Comparison of ENCODE assay signal across 8 cellular contexts in genomic region chr22:41106969-41107325, GRCh38. TPM values are rescaled to one million over a fixed set of nuclear protein-coding genes. Genes with fewer than 3 reads are reported as not detected.
A peak's percentile ranks its signal among the peaks of the same experiment; 100 is the strongest.
DNase-seq lines count a peak whose midpoint lies in the region; ATAC-seq and TF ChIP-seq lines count a peak whose summit lies in the region.
"Not testable (repeated sequence)": the region's sequence is repeated elsewhere in the genome, so short reads cannot be mapped to it uniquely, and the experiment has no call there.

No MANE protein-coding gene starts in this region.

- intact Hi-C loops in CD4-positive, alpha-beta T cell (cut with DNase I, micrococcal nuclease); lower lobe of right lung (cut with DNase I); upper lobe of right lung (cut with DNase I): not testable (repeated sequence)

- not testable (repeated sequence) for H3K9ac ChIP-seq in skeletal muscle tissue (ENCODE audit: low read depth in 1 of 3, low read length in 3 of 3)

- not testable (repeated sequence) for H3K27ac ChIP-seq in CD4-positive, alpha-beta T cell (ENCODE audit: low read depth, low read length)
- H3K27ac ChIP-seq in RWPE1 (peak overlapping the region; percentile 28), lower lobe of right lung (peak overlapping the region; percentile 72), skeletal muscle tissue (ENCODE audit: low read depth, low read length) (peak overlapping the region; percentile 12), upper lobe of right lung (peak overlapping the region; percentile 55)

- peak overlapping the region; percentile 20 for H3K27ac Mint-ChIP-seq in CD4-positive, alpha-beta T cell
- H3K27ac Mint-ChIP-seq in activated T-helper 17 cell treated with anti-CD3 and anti-CD28 coated beads, Interleukin-2, amount 50 U/mL, for 72 hours: peak overlapping the region; percentile 89
- peak overlapping the region in 1 of 2 donors; percentile 65 for H3K27ac Mint-ChIP-seq in effector memory CD8-positive, alpha-beta T cell
- H3K27ac Mint-ChIP-seq in natural killer cell treated with Interleukin-12 subunit alpha and Interleukin-12 subunit beta and Interleukin-15 and Interleukin-18, amount 100 ng/mL, for 72 hours: peak overlapping the region; percentile 21 to 57

- not testable (repeated sequence) for H3K9me3 ChIP-seq in CD4-positive, alpha-beta T cell (ENCODE audit: control insufficient read depth, low read length); lower lobe of right lung; skeletal muscle tissue (ENCODE audit: control insufficient read depth in 3 of 3, low read length in 3 of 3); upper lobe of right lung

- not testable (repeated sequence) for DNase-seq in CD4-positive, alpha-beta T cell; RWPE1 (ENCODE audit: low spot score); effector memory CD8-positive, alpha-beta T cell; lower lobe of right lung; natural killer cell treated with Interleukin-12 subunit alpha and Interleukin-12 subunit beta and Interleukin-15 and Interleukin-18, amount 100 ng/mL, for 72 hours (ENCODE audit: low spot score); upper lobe of right lung

- POLR2A ChIA-PET in CD4-positive, alpha-beta T cell (lab: Charles Lee): interaction anchor here (2.9 kb wide), 1 partner anchor 14 kb away, joined by 16 read pairs; the partner anchor contains the start of gene EP300
- POLR2A ChIA-PET in RWPE1 (lab: Yijun Ruan, JAX; ENCODE audit: low non-redundant PET): not testable (repeated sequence)

- H3K36me3 ChIP-seq in lower lobe of right lung: peaks cover 33% of the 10 kb centered on the region
- not testable (repeated sequence) for H3K36me3 ChIP-seq in skeletal muscle tissue (ENCODE audit: control insufficient read depth in 3 of 3, insufficient read depth in 3 of 3, low read length in 3 of 3)
- peaks cover 23% of the 10 kb centered on the region for H3K36me3 ChIP-seq in upper lobe of right lung

- H3K4me1 ChIP-seq in lower lobe of right lung (peaks cover 36% of the 10 kb centered on the region), skeletal muscle tissue (ENCODE audit: control insufficient read depth in 3 of 3, insufficient read depth in 3 of 3, low read length in 3 of 3) (peaks cover 7 to 21% (median 16%) of the 10 kb centered on the region in 3 donors), upper lobe of right lung (peaks cover 26% of the 10 kb centered on the region)

- CTCF ChIA-PET in CD4-positive, alpha-beta T cell (lab: Charles Lee): interaction anchor here (1.2 kb wide), 1 partner anchor 13 kb away, joined by 3 read pairs; no protein-coding TSS in a partner anchor
- CTCF ChIA-PET in RWPE1 (lab: Yijun Ruan, JAX): not testable (repeated sequence)

- not testable (repeated sequence) for H3K9me3 Mint-ChIP-seq in CD4-positive, alpha-beta T cell; activated T-helper 17 cell treated with anti-CD3 and anti-CD28 coated beads, Interleukin-2, amount 50 U/mL, for 72 hours; effector memory CD8-positive, alpha-beta T cell; natural killer cell treated with Interleukin-12 subunit alpha and Interleukin-12 subunit beta and Interleukin-15 and Interleukin-18, amount 100 ng/mL, for 72 hours

- not testable (repeated sequence) for H3K27me3 Mint-ChIP-seq in CD4-positive, alpha-beta T cell; activated T-helper 17 cell treated with anti-CD3 and anti-CD28 coated beads, Interleukin-2, amount 50 U/mL, for 72 hours; effector memory CD8-positive, alpha-beta T cell; natural killer cell treated with Interleukin-12 subunit alpha and Interleukin-12 subunit beta and Interleukin-15 and Interleukin-18, amount 100 ng/mL, for 72 hours

- H3K27me3 ChIP-seq in CD4-positive, alpha-beta T cell (ENCODE audit: control insufficient read depth, insufficient read depth, low read length); lower lobe of right lung (ENCODE audit: low read depth); skeletal muscle tissue (ENCODE audit: control insufficient read depth in 3 of 3, insufficient read depth in 3 of 3, low read length in 3 of 3); upper lobe of right lung: not testable (repeated sequence)

- H3K4me1 Mint-ChIP-seq in CD4-positive, alpha-beta T cell (ENCODE audit: low read depth): peaks cover 67% of the 10 kb centered on the region
- H3K4me1 Mint-ChIP-seq in activated T-helper 17 cell treated with anti-CD3 and anti-CD28 coated beads, Interleukin-2, amount 50 U/mL, for 72 hours: peaks cover 33% of the 10 kb centered on the region
- peaks cover 46 to 53% of the 10 kb centered on the region in 2 donors for H3K4me1 Mint-ChIP-seq in effector memory CD8-positive, alpha-beta T cell (ENCODE audit: low read depth in 2 of 2)
- peaks cover 35 to 47% of the 10 kb centered on the region in 2 donors for H3K4me1 Mint-ChIP-seq in natural killer cell treated with Interleukin-12 subunit alpha and Interleukin-12 subunit beta and Interleukin-15 and Interleukin-18, amount 100 ng/mL, for 72 hours (ENCODE audit: low read depth in 2 of 2)

- H3K4me3 Mint-ChIP-seq in CD4-positive, alpha-beta T cell; natural killer cell treated with Interleukin-12 subunit alpha and Interleukin-12 subunit beta and Interleukin-15 and Interleukin-18, amount 100 ng/mL, for 72 hours: not testable (repeated sequence)
- peak overlapping the region; percentile 46 for H3K4me3 Mint-ChIP-seq in activated T-helper 17 cell treated with anti-CD3 and anti-CD28 coated beads, Interleukin-2, amount 50 U/mL, for 72 hours
- peak overlapping the region; percentile 33 to 36 for H3K4me3 Mint-ChIP-seq in effector memory CD8-positive, alpha-beta T cell

- peaks cover 35% of the 10 kb centered on the region for H3K36me3 Mint-ChIP-seq in CD4-positive, alpha-beta T cell (ENCODE audit: low read depth)
- H3K36me3 Mint-ChIP-seq in activated T-helper 17 cell treated with anti-CD3 and anti-CD28 coated beads, Interleukin-2, amount 50 U/mL, for 72 hours (ENCODE audit: low read depth): peaks cover 64% of the 10 kb centered on the region
- peaks cover 77% of the 10 kb centered on the region for H3K36me3 Mint-ChIP-seq in effector memory CD8-positive, alpha-beta T cell (ENCODE audit: insufficient read depth)
- peaks cover 12% of the 10 kb centered on the region for H3K36me3 Mint-ChIP-seq in natural killer cell treated with Interleukin-12 subunit alpha and Interleukin-12 subunit beta and Interleukin-15 and Interleukin-18, amount 100 ng/mL, for 72 hours

- H3K4me3 ChIP-seq in lower lobe of right lung; skeletal muscle tissue (ENCODE audit: low read length in 3 of 3); upper lobe of right lung: not testable (repeated sequence)

- TF ChIP-seq CTCF in CD4-positive, alpha-beta T cell (IDR thresholded peaks at IDR 0.05); RWPE1 (conservative IDR thresholded peaks at IDR 0.05; ENCODE audit: low read depth); lower lobe of right lung (IDR thresholded peaks at IDR 0.05); upper lobe of right lung (IDR thresholded peaks at IDR 0.05): not testable (repeated sequence)

- ATAC-seq in CD4-positive, alpha-beta T cell (ENCODE audit: poor library complexity); activated T-helper 17 cell treated with anti-CD3 and anti-CD28 coated beads, Interleukin-2, amount 50 U/mL, for 72 hours (replicated peaks); effector memory CD8-positive, alpha-beta T cell (replicated peaks); lower lobe of right lung; natural killer cell treated with Interleukin-12 subunit alpha and Interleukin-12 subunit beta and Interleukin-15 and Interleukin-18, amount 100 ng/mL, for 72 hours; upper lobe of right lung: not testable (repeated sequence)

RNA-seq across cellular contexts. Expression of gene EP300, which starts 14.6 kb away (rescaled TPM):
- total RNA-seq in CD4-positive, alpha-beta T cell: 100 to 1,000 TPM; 126 to 134 TPM
- 10 to 100 TPM; 58.6 to 77.2 TPM for total RNA-seq in activated T-helper 17 cell treated with anti-CD3 and anti-CD28 coated beads, Interleukin-2, amount 50 U/mL, for 72 hours
- total RNA-seq in lower lobe of right lung: 73.7 TPM
- total RNA-seq in natural killer cell treated with Interleukin-12 subunit alpha and Interleukin-12 subunit beta and Interleukin-15 and Interleukin-18, amount 100 ng/mL, for 72 hours: 100 to 1,000 TPM in 1 of 2 donors, 10 to 100 TPM in 1; 92.0 to 106 TPM
- 57.9 TPM for total RNA-seq in skeletal muscle tissue
- 78.9 TPM for total RNA-seq in upper lobe of right lung
